In the genomic region with DNA sequence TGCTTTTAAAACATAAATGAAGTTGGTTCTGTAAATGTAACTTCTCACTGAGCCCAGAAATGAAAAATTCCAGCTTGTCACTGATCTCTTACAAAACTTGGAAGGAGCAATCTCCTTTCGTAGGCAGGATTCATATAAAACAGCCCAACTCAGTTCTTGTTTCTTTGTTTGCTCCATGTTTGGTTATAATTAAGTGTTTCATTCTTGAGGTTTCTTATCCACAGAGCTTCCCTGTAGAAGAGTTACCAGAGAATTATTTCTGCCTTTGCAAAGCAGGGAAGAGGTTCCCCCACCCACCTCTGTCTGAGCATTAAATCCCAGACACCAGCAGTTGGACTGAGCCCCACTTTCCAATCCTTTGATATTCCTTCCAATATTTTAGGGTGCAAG, we compare ENCODE assay signal across 14 cellular contexts. TPM values are rescaled to one million over a fixed set of nuclear protein-coding genes. Genes with fewer than 3 reads are reported as not detected.
DNase-seq lines count a peak whose midpoint lies in the region; ATAC-seq and TF ChIP-seq lines count a peak whose summit lies in the region.
"Had no signal": no experiment of that assay in that cellular context is flagged by ENCODE, and none has a peak within 500 bp of the region (broad histone marks: within the 10 kb centered on the region; RNA-seq: fewer than 3 reads in every experiment).

No MANE protein-coding gene starts in this region.

- CTCF ChIA-PET in MCF 10A (lab: Yijun Ruan, JAX) = interaction anchor here (0.6 kb wide), 1 partner anchor 20 kb away, joined by 3 read pairs; no protein-coding TSS in a partner anchor
- CTCF ChIA-PET in activated CD4-positive, alpha-beta memory T cell treated with anti-CD3 and anti-CD28 coated beads for 36 hours (lab: Charles Lee) = no interaction called here

- H3K4me1 Mint-ChIP-seq in MCF 10A (ENCODE audit: insufficient read depth, unreplicated experiment) = peaks cover 5% of the 10 kb centered on the region
- H3K4me1 Mint-ChIP-seq in brain = peaks cover 32% of the 10 kb centered on the region
- H3K4me1 Mint-ChIP-seq in activated CD4-positive, alpha-beta memory T cell treated with anti-CD3 and anti-CD28 coated beads for 36 hours (ENCODE audit: low read depth) = peaks cover 10% of the 10 kb centered on the region

- no peaks in the 10 kb centered on the region for H3K27me3 ChIP-seq in breast epithelium
- no peaks in the 10 kb centered on the region for H3K27me3 ChIP-seq in lower lobe of right lung (ENCODE audit: low read depth)
- no peaks in the 10 kb centered on the region for H3K27me3 ChIP-seq in vagina
- H3K27me3 ChIP-seq in adrenal gland = no peaks in the 10 kb centered on the region
- H3K27me3 ChIP-seq: upper lobe of right lung had no signal

- DNase-seq in breast epithelium (ENCODE audit: low spot score in 2 of 2) (no peak), MCF 10A (ENCODE audit: unreplicated experiment) (no peak), lower lobe of right lung (no peak), vagina (ENCODE audit: extremely low spot score in 2 of 2) (no peak), adrenal gland (no peak)
- no peak for DNase-seq in activated CD4-positive, alpha-beta memory T cell treated with anti-CD3 and anti-CD28 coated beads for 36 hours
- no peak for DNase-seq in activated CD4-positive, alpha-beta T cell treated with anti-CD3 and anti-CD28 coated beads, Interleukin-2, amount 50 U/mL, for 48 hours
- DNase-seq: activated gamma-delta T cell treated with Interleukin-2 at 50 U/mL for 16 hours; glutamatergic neuron; NCI-H2107; NCI-H748 treated with DMSO at 0.1 percent for 48 hours; stimulated activated naive B cell treated with anti-CD40 and anti-IgM and Interleukin-4, amounts not matched to agents 10 μg/mL and 1 μg/mL and 100 μg/mL, for 72 hours; upper lobe of right lung had no signal

- intact Hi-C loops in breast epithelium (cut with DNase I; ENCODE audit: low total_unique reads) (no loop called here), MCF 10A (cut with micrococcal nuclease) (no loop called here), lower lobe of right lung (cut with DNase I) (no loop called here), vagina (cut with DNase I) (no loop called here), adrenal gland (cut with DNase I) (no loop called here)
- intact Hi-C loops in activated CD4-positive, alpha-beta memory T cell treated with anti-CD3 and anti-CD28 coated beads for 36 hours (cut with micrococcal nuclease) = no loop called here

- H3K27ac ChIP-seq in breast epithelium = peak overlapping the region; percentile 4 to 61
- H3K27ac ChIP-seq in lower lobe of right lung = peak overlapping the region; percentile 10
- H3K27ac ChIP-seq in vagina = peak overlapping the region; percentile 59
- no peak overlapping the region for H3K27ac ChIP-seq in adrenal gland
- H3K27ac ChIP-seq: upper lobe of right lung had no signal

- no peaks in the 10 kb centered on the region for H3K27me3 Mint-ChIP-seq in MCF 10A (ENCODE audit: insufficient read depth, unreplicated experiment)
- H3K27me3 Mint-ChIP-seq in brain = no peaks in the 10 kb centered on the region
- peaks cover 10% of the 10 kb centered on the region for H3K27me3 Mint-ChIP-seq in activated CD4-positive, alpha-beta memory T cell treated with anti-CD3 and anti-CD28 coated beads for 36 hours

- no peak overlapping the region for H3K4me3 Mint-ChIP-seq in MCF 10A (ENCODE audit: unreplicated experiment)
- H3K4me3 Mint-ChIP-seq in brain = no peak overlapping the region
- no peak overlapping the region for H3K4me3 Mint-ChIP-seq in activated CD4-positive, alpha-beta memory T cell treated with anti-CD3 and anti-CD28 coated beads for 36 hours
- H3K4me3 Mint-ChIP-seq: stimulated activated naive B cell treated with anti-CD40 and anti-IgM and Interleukin-4, amounts not matched to agents 10 μg/mL and 1 μg/mL and 100 μg/mL, for 72 hours had no signal

- TF ChIP-seq POLR2A in breast epithelium (IDR thresholded peaks at IDR 0.05) = no peak
- no peak for TF ChIP-seq POLR2A in vagina (IDR thresholded peaks at IDR 0.05)
- no peak for TF ChIP-seq POLR2A in adrenal gland (IDR thresholded peaks at IDR 0.05)

- ATAC-seq in lower lobe of right lung = no peak
- ATAC-seq: upper lobe of right lung had no signal

- H3K4me3 ChIP-seq in breast epithelium = no peak overlapping the region
- H3K4me3 ChIP-seq in lower lobe of right lung = no peak overlapping the region
- no peak overlapping the region for H3K4me3 ChIP-seq in vagina
- H3K4me3 ChIP-seq in adrenal gland = no peak overlapping the region
- H3K4me3 ChIP-seq: upper lobe of right lung had no signal

- POLR2A ChIA-PET in MCF 10A (lab: Yijun Ruan, JAX) = interaction anchor here (0.6 kb wide), 1 partner anchor 303 kb away, joined by 3 read pairs; no protein-coding TSS in a partner anchor
- POLR2A ChIA-PET in activated CD4-positive, alpha-beta memory T cell treated with anti-CD3 and anti-CD28 coated beads for 36 hours (lab: Charles Lee) = no interaction called here

- H3K4me1 ChIP-seq in breast epithelium (no peaks in the 10 kb centered on the region), lower lobe of right lung (no peaks in the 10 kb centered on the region), vagina (peaks cover 17% of the 10 kb centered on the region), adrenal gland (replicated peaks in 1 of 2) (no peaks in the 10 kb centered on the region)
- H3K4me1 ChIP-seq: upper lobe of right lung had no signal

- 38 to 53% (median 52%) methylated on average over 1 of the region's 1 CpG for WGBS in adrenal gland, 4 donors

- H3K9me3 Mint-ChIP-seq in MCF 10A (ENCODE audit: unreplicated experiment) (no peaks in the 10 kb centered on the region), brain (peaks cover 0 to 5% (median 0%) of the 10 kb centered on the region in 5 experiments)
- no peaks in the 10 kb centered on the region for H3K9me3 Mint-ChIP-seq in activated CD4-positive, alpha-beta memory T cell treated with anti-CD3 and anti-CD28 coated beads for 36 hours
- H3K9me3 Mint-ChIP-seq: stimulated activated naive B cell treated with anti-CD40 and anti-IgM and Interleukin-4, amounts not matched to agents 10 μg/mL and 1 μg/mL and 100 μg/mL, for 72 hours had no signal

- no peaks in the 10 kb centered on the region for H3K9me3 ChIP-seq in breast epithelium
- no peaks in the 10 kb centered on the region for H3K9me3 ChIP-seq in lower lobe of right lung
- no peaks in the 10 kb centered on the region for H3K9me3 ChIP-seq in vagina
- H3K9me3 ChIP-seq in adrenal gland (replicated peaks in 1 of 3) = no peaks in the 10 kb centered on the region
- H3K9me3 ChIP-seq: upper lobe of right lung had no signal

- no peaks in the 10 kb centered on the region for H3K36me3 Mint-ChIP-seq in MCF 10A (ENCODE audit: insufficient read depth, unreplicated experiment)
- no peaks in the 10 kb centered on the region for H3K36me3 Mint-ChIP-seq in brain
- no peaks in the 10 kb centered on the region for H3K36me3 Mint-ChIP-seq in activated CD4-positive, alpha-beta memory T cell treated with anti-CD3 and anti-CD28 coated beads for 36 hours

- H3K27ac Mint-ChIP-seq in MCF 10A (ENCODE audit: low read depth, unreplicated experiment) = no peak overlapping the region
- H3K27ac Mint-ChIP-seq in brain = peak overlapping the region in 4 of 5 experiments; percentile 47 to 73 (median 58)
- H3K27ac Mint-ChIP-seq in activated CD4-positive, alpha-beta memory T cell treated with anti-CD3 and anti-CD28 coated beads for 36 hours = no peak overlapping the region

- TF ChIP-seq CTCF in breast epithelium (IDR thresholded peaks at IDR 0.05) = no peak
- no peak for TF ChIP-seq CTCF in MCF 10A (IDR thresholded peaks at IDR 0.05; ENCODE audit: unreplicated experiment)
- no peak for TF ChIP-seq CTCF in brain (conservative IDR thresholded peaks at IDR 0.05)
- no peak for TF ChIP-seq CTCF in lower lobe of right lung (IDR thresholded peaks at IDR 0.05)
- no peak for TF ChIP-seq CTCF in vagina (IDR thresholded peaks at IDR 0.05)
- TF ChIP-seq CTCF in adrenal gland (IDR thresholded peaks at IDR 0.05) = no peak

- no TSS peak for BruUV-seq in MCF 10A (replicated peaks; lab: Mats Ljungman, UMichigan)

- no peaks in the 10 kb centered on the region for H3K36me3 ChIP-seq in breast epithelium
- H3K36me3 ChIP-seq in lower lobe of right lung = no peaks in the 10 kb centered on the region
- no peaks in the 10 kb centered on the region for H3K36me3 ChIP-seq in vagina
- no peaks in the 10 kb centered on the region for H3K36me3 ChIP-seq in adrenal gland (replicated peaks in 1 of 2)
- H3K36me3 ChIP-seq: upper lobe of right lung had no signal

RNA-seq across cellular contexts. Expression of a gene that starts 34.1 kb away (rescaled TPM):
- total RNA-seq in breast epithelium = 10 to 100 TPM; 12.5 to 38.7 (median 22.4) TPM
- total RNA-seq in MCF 10A (2022) = 47.6 and 47.9 TPM in 2 replicates
- polyA plus RNA-seq in brain (ENCODE audit: insufficient read depth, low read depth, low replicate concordance) = 13.1 TPM
- 66.8 TPM for total RNA-seq in lower lobe of right lung
- total RNA-seq in vagina = 30.7 TPM
- total RNA-seq in adrenal gland = 100 to 1,000 TPM in 1 of 8 donors, 10 to 100 TPM in 7; 12.5 to 158 (median 33.8) TPM
- polyA plus RNA-seq in adrenal gland = 10 to 100 TPM in 2 of 3 donors, 1 to 10 TPM in 1; 9.1 to 26.1 (median 13.5) TPM
- total RNA-seq in activated CD4-positive, alpha-beta memory T cell treated with anti-CD3 and anti-CD28 coated beads for 36 hours = 1 to 10 TPM; 3.9 to 5.4 TPM

Comparison
In these comparisons a context has a peak if more than half of its experiments do, and no peak if none do; other contexts are left out.
1. H3K27ac ChIP-seq: peak in breast epithelium (2 of 2), lower lobe of right lung (single experiment) and vagina (single experiment); none in adrenal gland (0 of 5).
2. H3K27ac Mint-ChIP-seq: peak in brain (4 of 5); none in MCF 10A (single experiment) and activated CD4-positive, alpha-beta memory T cell treated with anti-CD3 and anti-CD28 coated beads for 36 hours (single experiment).